1 cellular context compared by ENCODE assay signal in genomic region chr5:135245521-135246499, GRCh38.
TF ChIP-seq lines count a peak whose summit lies in the region.

No MANE protein-coding gene starts in this region.

TF ChIP-seq in GM23338, 12 proteins besides CTCF, POLR2A, EP300 and RAD21 (continued from another document):
- no peak for TF ChIP-seq ETS1 (IDR thresholded peaks at IDR 0.05)
- no peak for TF ChIP-seq ZNF331 (CRISPR knock-in tag; IDR thresholded peaks at IDR 0.05; ENCODE audit: low read depth)
- TF ChIP-seq CREB1 (CRISPR knock-in tag; IDR thresholded peaks at IDR 0.05; ENCODE audit: low read depth), result no peak
- no peak for TF ChIP-seq EZH2 (IDR thresholded peaks at IDR 0.05; ENCODE audit: low read depth, unreplicated experiment)
- TF ChIP-seq JUNB (IDR thresholded peaks at IDR 0.05; ENCODE audit: unreplicated experiment), result no peak
